ENCODE assay signal across 18 cellular contexts in the genomic region with DNA sequence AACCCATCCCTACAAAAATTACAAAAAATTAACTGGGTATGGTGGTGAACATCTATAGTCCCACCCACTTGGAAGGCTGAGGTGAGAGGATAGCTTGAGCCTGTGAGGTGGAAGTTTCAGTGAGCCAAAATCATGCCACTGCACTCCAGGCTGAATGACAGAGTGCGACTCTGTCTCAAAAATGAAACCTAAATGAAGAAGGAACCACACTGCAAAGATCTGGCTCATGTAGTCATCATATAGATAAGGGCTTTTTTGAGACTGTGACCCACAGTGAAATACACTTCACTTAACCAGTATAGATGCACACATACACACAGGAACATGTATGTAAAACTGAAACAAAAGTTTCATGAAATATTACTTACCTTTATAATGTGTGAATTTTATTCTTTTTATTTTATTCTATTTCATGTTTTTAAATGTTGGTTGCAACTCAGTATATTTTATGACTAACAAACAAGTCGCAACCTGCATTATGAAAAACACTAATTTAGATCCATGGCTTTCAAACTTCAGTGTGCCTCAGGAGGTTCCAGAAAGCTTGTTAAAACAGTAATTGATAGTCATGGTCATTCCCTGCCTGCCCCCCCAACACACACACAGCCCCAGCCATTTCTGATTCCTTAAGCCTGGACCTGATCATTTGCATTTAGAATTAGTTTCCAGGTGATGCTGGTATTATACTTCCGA.
"Had no signal": no experiment of that assay in that cellular context is flagged by ENCODE, and none has a peak within 500 bp of the region (broad histone marks: within the 10 kb centered on the region; RNA-seq: fewer than 3 reads in every experiment).

No MANE protein-coding gene starts in this region.

- H3K27me3 ChIP-seq: MG63, SJSA1 had no signal

- H3K4me3 ChIP-seq: MG63, SJSA1, SK-N-MC had no signal

- H3K36me3 ChIP-seq: MG63, SJSA1 had no signal

- H3K27ac ChIP-seq: SJSA1, SK-N-MC had no signal

- DNase-seq: KBM-7; MG63; NCI-H1092; NCI-H1105 treated with DMSO at 0.1 percent for 48 hours; NCI-H1417 treated with DMSO at 0.1 percent for 48 hours; NCI-H187 treated with DMSO at 0.1 percent for 48 hours; NCI-H2029 treated with DMSO at 0.1 percent for 48 hours; NCI-H2171 treated with DMSO at 0.1 percent for 48 hours; NCI-H2227 treated with DMSO at 0.1 percent for 48 hours; NCI-H524; NCI-H526 treated with DMSO at 0.1 percent for 48 hours; NCI-H774; NK-92 treated with Interleukin-12 subunit alpha and Interleukin-12 subunit beta, amount 100 ng/mL, for 24 hours; Right ventricle myocardium superior; RPMI8226; SIG-M5 had no signal

- H3K9me3 ChIP-seq: MG63, SJSA1 had no signal
